1 cellular context compared by ENCODE assay signal in the genomic region with DNA sequence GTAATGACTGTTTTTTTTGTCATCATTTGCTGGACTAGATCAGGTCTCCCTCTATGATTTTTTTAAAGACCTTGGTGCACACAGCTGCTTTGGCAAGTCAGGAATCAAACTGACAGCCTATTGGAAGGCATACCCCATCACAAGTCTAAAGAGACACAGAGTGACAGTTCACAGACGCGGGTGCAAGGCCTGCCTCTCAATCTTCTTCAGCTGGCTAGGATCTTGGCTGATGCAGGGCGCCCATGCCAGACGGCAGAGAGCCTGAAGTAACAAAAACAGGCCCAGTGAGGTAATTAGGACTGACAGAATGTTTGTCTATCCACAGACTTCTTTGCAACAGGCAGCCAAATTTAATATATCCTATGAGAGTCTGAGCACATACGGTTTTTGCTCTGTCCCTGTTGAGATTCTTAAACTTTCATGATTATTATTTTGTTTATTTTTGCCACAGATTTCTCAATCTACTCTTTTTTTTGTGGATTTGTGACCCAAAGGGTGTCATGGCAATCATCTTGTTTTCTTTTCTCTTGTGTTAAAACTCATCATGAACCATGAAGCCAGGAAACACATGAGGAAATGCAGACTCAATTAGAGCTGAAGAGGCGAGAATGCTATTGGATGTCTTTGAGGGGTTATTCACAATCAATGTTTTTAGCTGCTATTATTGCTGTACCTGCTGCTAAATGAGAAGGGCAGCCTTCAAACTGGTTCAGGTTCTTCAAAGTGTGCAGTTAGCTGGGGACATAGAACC.
TF ChIP-seq lines count a peak whose summit lies in the region.

No MANE protein-coding gene starts in this region.

TF ChIP-seq in IMR-90, 13 proteins besides CTCF, POLR2A, EP300 and RAD21 (continued from another document):
- no peak for TF ChIP-seq RCOR1 (IDR thresholded peaks at IDR 0.05; ENCODE audit: insufficient replicate concordance, low read length)
